8 cellular contexts compared by ENCODE assay signal in the genomic region with DNA sequence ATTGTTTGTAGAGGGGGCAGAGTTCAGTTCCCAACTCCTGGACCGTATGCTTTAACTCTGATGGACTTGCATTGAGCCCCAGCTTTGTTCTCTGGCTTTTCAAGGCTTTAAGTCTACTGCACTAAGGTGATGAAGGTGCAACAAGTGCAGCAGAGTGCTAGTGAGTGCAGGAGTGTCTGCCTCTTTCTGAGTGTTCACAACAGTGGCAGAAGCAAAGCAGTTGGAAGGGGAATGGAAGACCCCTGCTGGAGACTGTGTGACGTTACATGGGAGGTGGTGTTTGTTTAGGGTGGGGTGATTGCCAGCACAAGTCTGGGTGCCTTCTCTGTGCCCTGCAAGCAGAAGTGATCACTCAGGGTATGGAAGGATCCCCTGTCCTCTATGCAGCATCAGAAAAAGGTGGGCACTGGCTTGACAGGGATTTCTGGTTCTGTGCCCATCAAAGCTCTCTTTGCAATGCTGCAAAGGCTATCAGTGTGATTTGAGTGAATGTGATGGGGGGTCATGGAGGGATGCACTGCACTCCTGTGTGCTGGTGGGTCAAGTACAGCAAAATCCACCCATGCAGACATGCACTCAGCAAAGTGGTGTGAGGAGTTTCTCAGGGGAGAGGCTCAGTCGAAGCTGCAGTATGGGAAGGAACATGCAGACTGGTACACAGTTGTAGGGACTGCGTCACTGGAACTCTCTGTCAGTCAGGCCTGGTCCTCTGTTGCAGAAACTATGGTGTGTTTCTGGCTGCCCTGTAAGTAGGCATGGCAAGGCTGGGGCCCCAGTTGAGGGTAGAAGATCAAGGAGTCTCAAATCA.
DNase-seq lines count a peak whose midpoint lies in the region; ATAC-seq and TF ChIP-seq lines count a peak whose summit lies in the region.

No MANE protein-coding gene starts in this region.

- no peaks in the 10 kb centered on the region for H3K4me1 Mint-ChIP-seq in activated T-helper 17 cell treated with anti-CD3 and anti-CD28 coated beads, Interleukin-2, amount 50 U/mL, for 72 hours
- H3K4me1 Mint-ChIP-seq in naive thymus-derived CD8-positive, alpha-beta T cell, result no peaks in the 10 kb centered on the region

- peak; percentile 49 for TF ChIP-seq CTCF in 22Rv1 (IDR thresholded peaks at IDR 0.05)
- TF ChIP-seq CTCF in epithelial cell of esophagus (IDR thresholded peaks at IDR 0.05; ENCODE audit: insufficient read depth, low read depth, low read length, missing control alignments), result peak; percentile 25

- ATAC-seq in GM19395 (IDR thresholded peaks at IDR 0.05; ENCODE audit: unreplicated experiment) (peak; percentile 86), HG03571 (IDR thresholded peaks at IDR 0.05; ENCODE audit: unreplicated experiment) (peak; percentile 81)
- ATAC-seq in activated T-helper 17 cell treated with anti-CD3 and anti-CD28 coated beads, Interleukin-2, amount 50 U/mL, for 72 hours (replicated peaks), result no peak
- no peak for ATAC-seq in naive thymus-derived CD8-positive, alpha-beta T cell

- H3K4me3 Mint-ChIP-seq in activated T-helper 17 cell treated with anti-CD3 and anti-CD28 coated beads, Interleukin-2, amount 50 U/mL, for 72 hours, result no peak overlapping the region
- H3K4me3 Mint-ChIP-seq in naive thymus-derived CD8-positive, alpha-beta T cell, result no peak overlapping the region

- no peaks in the 10 kb centered on the region for H3K9me3 Mint-ChIP-seq in activated T-helper 17 cell treated with anti-CD3 and anti-CD28 coated beads, Interleukin-2, amount 50 U/mL, for 72 hours
- no peaks in the 10 kb centered on the region for H3K9me3 Mint-ChIP-seq in naive thymus-derived CD8-positive, alpha-beta T cell

- no peak overlapping the region for H3K27ac Mint-ChIP-seq in activated T-helper 17 cell treated with anti-CD3 and anti-CD28 coated beads, Interleukin-2, amount 50 U/mL, for 72 hours
- H3K27ac Mint-ChIP-seq in naive thymus-derived CD8-positive, alpha-beta T cell, result no peak overlapping the region

- DNase-seq in epithelial cell of esophagus (ENCODE audit: low read depth) (peak; percentile 13), KG1 (lab: John Stamatoyannopoulos, UW) (no peak), hepatic stellate cell (ENCODE audit: low spot score) (no peak)
- DNase-seq in naive thymus-derived CD8-positive, alpha-beta T cell, result no peak

- H3K27me3 Mint-ChIP-seq in activated T-helper 17 cell treated with anti-CD3 and anti-CD28 coated beads, Interleukin-2, amount 50 U/mL, for 72 hours, result no peaks in the 10 kb centered on the region
- H3K27me3 Mint-ChIP-seq in naive thymus-derived CD8-positive, alpha-beta T cell, result no peaks in the 10 kb centered on the region

- POLR2A ChIA-PET in naive thymus-derived CD8-positive, alpha-beta T cell (lab: Charles Lee), result no interaction called here

- H3K4me3 ChIP-seq in epithelial cell of esophagus (ENCODE audit: low read length), result no peak overlapping the region

- H3K27ac ChIP-seq in 22Rv1, result no peak overlapping the region

- no peaks in the 10 kb centered on the region for H3K36me3 Mint-ChIP-seq in activated T-helper 17 cell treated with anti-CD3 and anti-CD28 coated beads, Interleukin-2, amount 50 U/mL, for 72 hours (ENCODE audit: low read depth)
- H3K36me3 Mint-ChIP-seq in naive thymus-derived CD8-positive, alpha-beta T cell, result no peaks in the 10 kb centered on the region

Comparison
In these comparisons a context has a peak if more than half of its experiments do, and no peak if none do; other contexts are left out.
1. ATAC-seq: peak in GM19395 (single experiment) and HG03571 (single experiment); none in activated T-helper 17 cell treated with anti-CD3 and anti-CD28 coated beads, Interleukin-2, amount 50 U/mL, for 72 hours (single experiment) and naive thymus-derived CD8-positive, alpha-beta T cell (0 of 2).